Comparison of ENCODE assay signal across 8 cellular contexts in genomic region chr18:80257579-80258543, GRCh38. TPM values are rescaled to one million over a fixed set of nuclear protein-coding genes. Genes with fewer than 3 reads are reported as not detected.
DNase-seq lines count a peak whose midpoint lies in the region; ATAC-seq and TF ChIP-seq lines count a peak whose summit lies in the region.
"Not testable (repeated sequence)": the region's sequence is repeated elsewhere in the genome, so short reads cannot be mapped to it uniquely, and the experiment has no call there.

No MANE protein-coding gene starts in this region.

- H3K27me3 ChIP-seq in DOHH2 (ENCODE audit: control insufficient read depth, low read length); lower lobe of right lung (ENCODE audit: low read depth); tibial artery: not testable (repeated sequence)

- not testable (repeated sequence) for H3K9me2 ChIP-seq in DOHH2 (replicated peaks; ENCODE audit: control insufficient read depth, low read length)

- not testable (repeated sequence) for H3K9me3 ChIP-seq in DOHH2 (ENCODE audit: control insufficient read depth, insufficient read depth, low read length); lower lobe of right lung; tibial artery

- H3K9me3 Mint-ChIP-seq in WTC11: peaks cover 67% of the 10 kb centered on the region
- not testable (repeated sequence) for H3K9me3 Mint-ChIP-seq in activated naive CD8-positive, alpha-beta T cell treated with anti-CD3 and anti-CD28 coated beads, Interleukin-2, amount 50 U/mL, for 24 hours

- not testable (repeated sequence) for H3K79me2 ChIP-seq in DOHH2 (ENCODE audit: control insufficient read depth, low read length)

- DNase-seq in KBM-7 (peak; percentile 89), WTC11 (ENCODE audit: low spot score) (peak; percentile 87), fibroblast of mammary gland (ENCODE audit: low read depth) (peak; percentile 67), lower lobe of right lung (peak; percentile 76), skeletal muscle cell (ENCODE audit: low read depth) (peak; percentile 11), tibial artery (peak in 1 of 2 donors; percentile 68)
- peak; percentile 68 for DNase-seq in activated naive CD8-positive, alpha-beta T cell treated with anti-CD3 and anti-CD28 coated beads, Interleukin-2, amount 50 U/mL, for 24 hours

- H3K27ac Mint-ChIP-seq in WTC11; activated naive CD8-positive, alpha-beta T cell treated with anti-CD3 and anti-CD28 coated beads, Interleukin-2, amount 50 U/mL, for 24 hours: not testable (repeated sequence)

- not testable (repeated sequence) for H3K4me1 ChIP-seq in DOHH2 (ENCODE audit: control insufficient read depth, low read length); lower lobe of right lung; tibial artery

- not testable (repeated sequence) for H3K4me1 Mint-ChIP-seq in WTC11; activated naive CD8-positive, alpha-beta T cell treated with anti-CD3 and anti-CD28 coated beads, Interleukin-2, amount 50 U/mL, for 24 hours

- not testable (repeated sequence) for H3K27ac ChIP-seq in DOHH2 (ENCODE audit: low read depth, low read length); lower lobe of right lung; tibial artery

- in situ Hi-C loops in KBM-7 (cut with MboI; ENCODE audit: low pct_unique_long_range_greater_than_20kb, low sequenced_read_pairs): not testable (repeated sequence)

- not testable (repeated sequence) for H4K20me1 ChIP-seq in DOHH2 (ENCODE audit: control insufficient read depth, insufficient read depth, low read depth, low read length)

- not testable (repeated sequence) for H3F3A ChIP-seq in DOHH2 (ENCODE audit: control insufficient read depth, insufficient read depth)

- H3K36me3 ChIP-seq in DOHH2 (ENCODE audit: control insufficient read depth, low read length); lower lobe of right lung; tibial artery: not testable (repeated sequence)

- H3K4me3 ChIP-seq in DOHH2 (ENCODE audit: low read length); fibroblast of mammary gland (ENCODE audit: control insufficient read depth, low read depth, low read length); lower lobe of right lung; skeletal muscle cell (ENCODE audit: low read depth, low read length); tibial artery: not testable (repeated sequence)

- H3K36me3 Mint-ChIP-seq in WTC11; activated naive CD8-positive, alpha-beta T cell treated with anti-CD3 and anti-CD28 coated beads, Interleukin-2, amount 50 U/mL, for 24 hours (ENCODE audit: low read depth): not testable (repeated sequence)

- TF ChIP-seq CTCF in DOHH2 (IDR thresholded peaks at IDR 0.05; ENCODE audit: low read depth, low read length, poor library complexity, severe bottlenecking) (peak; percentile 76), WTC11 (IDR thresholded peaks at IDR 0.05) (peak; percentile 76), fibroblast of mammary gland (conservative IDR thresholded peaks at IDR 0.05; ENCODE audit: control insufficient read depth, insufficient read depth, low read depth, low read length) (peak; percentile 79), lower lobe of right lung (IDR thresholded peaks at IDR 0.05) (peak; percentile 75), tibial artery (IDR thresholded peaks at IDR 0.05) (peak; percentile 76 to 80)

- H3K4me2 ChIP-seq in DOHH2 (ENCODE audit: low read length): not testable (repeated sequence)

- ATAC-seq in WTC11 (peak; percentile 16; the same call in 1 of the 2 replicates), lower lobe of right lung (peak; percentile 29 to 52)
- ATAC-seq in activated naive CD8-positive, alpha-beta T cell treated with anti-CD3 and anti-CD28 coated beads, Interleukin-2, amount 50 U/mL, for 24 hours: not testable (repeated sequence)

- POLR2A ChIA-PET in WTC11 (lab: Charles Lee): not testable (repeated sequence)

- CTCF ChIA-PET in WTC11 (lab: Charles Lee): interaction anchor here (0.5 to 1.0 kb wide), 4 partner anchors 58 to 100 kb away, joined by 3 to 5 read pairs (median 4); no protein-coding TSS in a partner anchor

- intact Hi-C loops in lower lobe of right lung (cut with DNase I); tibial artery (cut with DNase I; ENCODE audit: low total_unique reads): not testable (repeated sequence)

- not testable (repeated sequence) for H3K4me3 Mint-ChIP-seq in WTC11; activated naive CD8-positive, alpha-beta T cell treated with anti-CD3 and anti-CD28 coated beads, Interleukin-2, amount 50 U/mL, for 24 hours

- peaks cover 23% of the 10 kb centered on the region for H3K27me3 Mint-ChIP-seq in WTC11 (ENCODE audit: low read depth)
- H3K27me3 Mint-ChIP-seq in activated naive CD8-positive, alpha-beta T cell treated with anti-CD3 and anti-CD28 coated beads, Interleukin-2, amount 50 U/mL, for 24 hours: not testable (repeated sequence)

TF ChIP-seq in WTC11, 78 proteins besides CTCF, POLR2A, EP300 and RAD21:
- peak; percentile 48; the same call in 1 of the 2 replicates for TF ChIP-seq GABPB1 (CRISPR knock-in tag; IDR thresholded peaks at IDR 0.05)

RNA-seq across cellular contexts. Expression of gene PARD6G, which starts 10.5 kb away (rescaled TPM):
- 13.0 to 14.4 TPM (median 13.6 TPM) in 3 replicates for total RNA-seq in WTC11 (2021)
- 7.3 TPM for total RNA-seq in lower lobe of right lung
